Comparison of ENCODE assay signal across 28 cellular contexts in the genomic region with DNA sequence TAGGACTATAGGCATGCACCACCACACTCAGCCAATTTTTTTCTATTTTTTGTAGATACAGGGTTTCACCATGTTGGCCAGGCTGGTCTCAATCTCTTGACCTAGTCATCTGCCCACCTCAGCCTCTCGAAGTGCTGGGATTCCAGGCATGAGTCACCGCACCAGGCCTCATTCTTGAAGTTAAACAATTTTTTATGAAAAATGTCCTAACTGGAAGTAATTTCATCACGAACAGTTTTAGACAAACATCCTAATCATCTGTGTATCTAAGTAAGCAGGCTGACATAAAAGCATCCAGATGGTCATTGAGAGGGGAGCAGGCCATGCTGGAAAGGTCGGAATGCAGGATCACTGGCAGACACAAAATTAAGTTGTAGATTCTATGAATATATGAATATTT.
DNase-seq lines count a peak whose midpoint lies in the region; ATAC-seq, FAIRE-seq and TF ChIP-seq lines count a peak whose summit lies in the region.
"Had no signal": no experiment of that assay in that cellular context is flagged by ENCODE, and none has a peak within 500 bp of the region (broad histone marks: within the 10 kb centered on the region; RNA-seq: fewer than 3 reads in every experiment).

No MANE protein-coding gene starts in this region.

- H4K20me1 ChIP-seq in SK-N-SH (ENCODE audit: insufficient read depth) = no peaks in the 10 kb centered on the region
- H4K20me1 ChIP-seq in osteoblast (ENCODE audit: insufficient read depth, low read length) = no peaks in the 10 kb centered on the region
- H4K20me1 ChIP-seq: BLaER1 treated with 17β-estradiol and CSF1 and Interleukin-3, amounts not matched to agents 10 nM and 100 nM had no signal

- H3K27ac ChIP-seq in SK-N-SH (ENCODE audit: low read depth in 2 of 2, low read length in 1 of 2) (peak overlapping the region; percentile 50 to 66; a peak in 3 of 4 replicates), osteoblast (ENCODE audit: low read depth, low read length) (peak overlapping the region; percentile 15), gastroesophageal sphincter (no peak overlapping the region), pancreas (no peak overlapping the region)
- H3K27ac ChIP-seq: BLaER1 treated with 17β-estradiol and CSF1 and Interleukin-3, amounts not matched to agents 10 nM and 100 nM; dorsolateral prefrontal cortex; parathyroid adenoma; upper lobe of left lung had no signal

- H3F3A ChIP-seq in SK-N-SH (replicated peaks; ENCODE audit: insufficient read depth) = peaks cover 20% of the 10 kb centered on the region

- H3K9ac ChIP-seq in SK-N-SH = no peak overlapping the region
- H3K9ac ChIP-seq: BLaER1 treated with 17β-estradiol and CSF1 and Interleukin-3, amounts not matched to agents 10 nM and 100 nM; parathyroid adenoma had no signal

- ATAC-seq in gastroesophageal sphincter (no peak), pancreas (no peak)
- ATAC-seq: GM12878, sciatic nerve had no signal

- H3K4me1 ChIP-seq in SK-N-SH (ENCODE audit: control insufficient read depth in 1 of 2, insufficient read depth in 2 of 2, low read depth in 1 of 2, low read length in 1 of 2) (peaks cover 0 to 3% of the 10 kb centered on the region in 2 experiments; a peak in 2 of 4 replicates), osteoblast (ENCODE audit: insufficient read depth, low read length) (peaks cover 10% of the 10 kb centered on the region), gastroesophageal sphincter (no peaks in the 10 kb centered on the region), pancreas (no peaks in the 10 kb centered on the region)
- H3K4me1 ChIP-seq: BLaER1 treated with 17β-estradiol and CSF1 and Interleukin-3, amounts not matched to agents 10 nM and 100 nM; upper lobe of left lung had no signal

- no peaks in the 10 kb centered on the region for H3K27me3 ChIP-seq in SK-N-SH (ENCODE audit: insufficient read depth)
- H3K27me3 ChIP-seq in osteoblast (ENCODE audit: insufficient read depth, low read length) = no peaks in the 10 kb centered on the region
- no peaks in the 10 kb centered on the region for H3K27me3 ChIP-seq in gastroesophageal sphincter
- H3K27me3 ChIP-seq in pancreas = no peaks in the 10 kb centered on the region
- H3K27me3 ChIP-seq: BLaER1 treated with 17β-estradiol and CSF1 and Interleukin-3, amounts not matched to agents 10 nM and 100 nM; dorsolateral prefrontal cortex; upper lobe of left lung had no signal

- no peaks in the 10 kb centered on the region for H3K79me2 ChIP-seq in SK-N-SH (ENCODE audit: insufficient read depth)
- no peaks in the 10 kb centered on the region for H3K79me2 ChIP-seq in osteoblast (ENCODE audit: insufficient read depth, low read length)
- H3K79me2 ChIP-seq: parathyroid adenoma had no signal

- no peak for TF ChIP-seq RAD21 in SK-N-SH (IDR thresholded peaks at IDR 0.05; ENCODE audit: low read length)

- TF ChIP-seq POLR2A in gastroesophageal sphincter (IDR thresholded peaks at IDR 0.05) = no peak

- WGBS in SK-N-SH (ENCODE audit: low lambda C conversion rate) = 21% methylated on average over 4 of the region's 4 CpGs
- 76 to 86% methylated on average over 3 to 4 of the region's 4 CpGs for WGBS in gastroesophageal sphincter (ENCODE audit: low coverage in 1 of 2), 2 donors
- WGBS in pancreas, 2 donors = 88% methylated on average over 4 of the region's 4 CpGs

- TF ChIP-seq CTCF in SK-N-SH (IDR thresholded peaks at IDR 0.05) (no peak), osteoblast (IDR thresholded peaks at IDR 0.05; ENCODE audit: extremely low read depth, low read depth, low read length) (no peak), gastroesophageal sphincter (IDR thresholded peaks at IDR 0.05) (no peak), pancreas (IDR thresholded peaks at IDR 0.05) (no peak)

- H2AFZ ChIP-seq in SK-N-SH (ENCODE audit: low read depth) = no peak overlapping the region
- H2AFZ ChIP-seq in osteoblast (ENCODE audit: low read length) = no peak overlapping the region
- H2AFZ ChIP-seq: parathyroid adenoma had no signal

- H3K9me2 ChIP-seq in SK-N-SH = no peaks in the 10 kb centered on the region

- TF ChIP-seq EP300 in SK-N-SH (IDR thresholded peaks at IDR 0.05; ENCODE audit: borderline replicate concordance in 1 of 2, low read depth in 1 of 2, low read length in 1 of 2) (peak; percentile 9 to 44; a peak in 1 of 4 replicates), gastroesophageal sphincter (IDR thresholded peaks at IDR 0.05) (no peak)

- H3K9me3 ChIP-seq in SK-N-SH (no peaks in the 10 kb centered on the region), osteoblast (ENCODE audit: low read depth, low read length) (no peaks in the 10 kb centered on the region), gastroesophageal sphincter (no peaks in the 10 kb centered on the region), pancreas (no peaks in the 10 kb centered on the region)
- H3K9me3 ChIP-seq: BLaER1 treated with 17β-estradiol and CSF1 and Interleukin-3, amounts not matched to agents 10 nM and 100 nM; upper lobe of left lung had no signal

- CTCF ChIA-PET in SK-N-SH (lab: Yijun Ruan, JAX) = no interaction called here

- H3K4me2 ChIP-seq in SK-N-SH (no peak overlapping the region), osteoblast (ENCODE audit: insufficient read depth, low read length) (no peak overlapping the region)
- H3K4me2 ChIP-seq: BLaER1 treated with 17β-estradiol and CSF1 and Interleukin-3, amounts not matched to agents 10 nM and 100 nM had no signal

- H3K4me3 ChIP-seq in SK-N-SH (ENCODE audit: low read depth in 2 of 2, low read length in 1 of 2) (no peak overlapping the region), osteoblast (ENCODE audit: insufficient read depth, low read length) (no peak overlapping the region), gastroesophageal sphincter (no peak overlapping the region), pancreas (no peak overlapping the region)
- H3K4me3 ChIP-seq: BLaER1 treated with 17β-estradiol and CSF1 and Interleukin-3, amounts not matched to agents 10 nM and 100 nM; dorsolateral prefrontal cortex; GM12878; lung; upper lobe of left lung had no signal

- DNase-seq in EL (peak; percentile 89), SK-N-SH (no peak), fibroblast of gingiva (ENCODE audit: low read depth) (peak; percentile 91), osteoblast (ENCODE audit: insufficient read length, low spot score, missing footprints) (no peak), CD1c-positive myeloid dendritic cell (ENCODE audit: extremely low spot score) (no peak), pancreas (no peak)
- no peak for DNase-seq in stimulated activated naive CD4-positive, alpha-beta T cell (lab: John Stamatoyannopoulos, UW)
- DNase-seq: activated B cell treated with CpG ODN at 0.5 μM for 24 hours; activated CD4-positive, alpha-beta memory T cell treated with anti-CD3 and anti-CD28 coated beads, Interleukin-2, amount 10 ng/mL, durations not matched to agents 7 days and 5 days; activated T-cell treated with anti-CD3 and anti-CD28 coated beads, Interleukin-2, amount 50 U/mL, for 24 hours; dorsolateral prefrontal cortex; GOT3; hippocampal formation; NCI-H1436 treated with DMSO at 0.1 percent for 48 hours; NCI-H2171 treated with DMSO at 0.1 percent for 48 hours; NCI-H82; stimulated activated naive CD4-positive, alpha-beta T cell treated with Interleukin-2 at 50 U/mL for 16 hours; upper lobe of left lung had no signal

- intact Hi-C loops in pancreas (cut with DNase I) = no loop called here

- no peak for FAIRE-seq in pancreas (lab: Jason Lieb, UNC)
- FAIRE-seq: D721Med, G401.6, GM12878, GM19239, keratinocyte had no signal

- H3K36me3 ChIP-seq in SK-N-SH (replicated peaks in 1 of 2; ENCODE audit: control insufficient read depth in 1 of 2, insufficient read depth in 2 of 2, low read length in 1 of 2) (peaks cover 12 to 17% of the 10 kb centered on the region in 2 experiments), osteoblast (ENCODE audit: insufficient read depth, low read length) (peaks cover 25% of the 10 kb centered on the region), gastroesophageal sphincter (peaks cover 0 to 65% of the 10 kb centered on the region in 2 donors), pancreas (peaks cover 0 to 6% (median 0%) of the 10 kb centered on the region in 3 donors)

- POLR2A ChIA-PET in SK-N-SH (lab: Yijun Ruan, JAX) = no interaction called here

TF ChIP-seq in SK-N-SH, 30 proteins besides CTCF, POLR2A, EP300 and RAD21 (continues in another document):
- TF ChIP-seq POLR2AphosphoS5 (IDR thresholded peaks at IDR 0.05; ENCODE audit: low read depth, low read length) (no peak), SIN3A (IDR thresholded peaks at IDR 0.05; ENCODE audit: borderline replicate concordance, low read depth, low read length) (no peak), NFIC (IDR thresholded peaks at IDR 0.05; ENCODE audit: borderline replicate concordance) (no peak), GABPA (IDR thresholded peaks at IDR 0.05; ENCODE audit: low read depth) (no peak), JUND (IDR thresholded peaks at IDR 0.05) (peak; percentile 74), TAF1 (IDR thresholded peaks at IDR 0.05; ENCODE audit: borderline replicate concordance, low read depth, low read length) (no peak), TCF12 (IDR thresholded peaks at IDR 0.05) (peak; percentile 80), GATA2 (CRISPR knock-in tag; IDR thresholded peaks at IDR 0.05) (no peak)
- TF ChIP-seq, protein P1, sequence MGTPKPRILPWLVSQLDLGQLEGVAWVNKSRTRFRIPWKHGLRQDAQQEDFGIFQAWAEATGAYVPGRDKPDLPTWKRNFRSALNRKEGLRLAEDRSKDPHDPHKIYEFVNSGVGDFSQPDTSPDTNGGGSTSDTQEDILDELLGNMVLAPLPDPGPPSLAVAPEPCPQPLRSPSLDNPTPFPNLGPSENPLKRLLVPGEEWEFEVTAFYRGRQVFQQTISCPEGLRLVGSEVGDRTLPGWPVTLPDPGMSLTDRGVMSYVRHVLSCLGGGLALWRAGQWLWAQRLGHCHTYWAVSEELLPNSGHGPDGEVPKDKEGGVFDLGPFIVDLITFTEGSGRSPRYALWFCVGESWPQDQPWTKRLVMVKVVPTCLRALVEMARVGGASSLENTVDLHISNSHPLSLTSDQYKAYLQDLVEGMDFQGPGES (IDR thresholded peaks at IDR 0.05; ENCODE audit: low read depth, low read length) = no peak
- TF ChIP-seq, protein P2, sequence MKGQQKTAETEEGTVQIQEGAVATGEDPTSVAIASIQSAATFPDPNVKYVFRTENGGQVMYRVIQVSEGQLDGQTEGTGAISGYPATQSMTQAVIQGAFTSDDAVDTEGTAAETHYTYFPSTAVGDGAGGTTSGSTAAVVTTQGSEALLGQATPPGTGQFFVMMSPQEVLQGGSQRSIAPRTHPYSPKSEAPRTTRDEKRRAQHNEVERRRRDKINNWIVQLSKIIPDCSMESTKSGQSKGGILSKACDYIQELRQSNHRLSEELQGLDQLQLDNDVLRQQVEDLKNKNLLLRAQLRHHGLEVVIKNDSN (IDR thresholded peaks at IDR 0.05; ENCODE audit: borderline replicate concordance, low read depth) = no peak

Comparison
In these comparisons a context has a peak if more than half of its experiments do, and no peak if none do; other contexts are left out.
1. DNase-seq: peak in EL (single experiment) and fibroblast of gingiva (single experiment); none in SK-N-SH (single experiment), osteoblast (single experiment), CD1c-positive myeloid dendritic cell (single experiment), stimulated activated naive CD4-positive, alpha-beta T cell (0 of 6) and pancreas (0 of 6).
2. H3K27ac ChIP-seq: peak in SK-N-SH (2 of 2) and osteoblast (single experiment); none in gastroesophageal sphincter (0 of 4) and pancreas (0 of 4).